9 cellular contexts compared by ENCODE assay signal in genomic region chr19:50794778-50795664, GRCh38. TPM values are rescaled to one million over a fixed set of nuclear protein-coding genes. Genes with fewer than 3 reads are reported as not detected.
DNase-seq lines count a peak whose midpoint lies in the region; ATAC-seq lines count a peak whose summit lies in the region.
"Had no signal": no experiment of that assay in that cellular context is flagged by ENCODE, and none has a peak within 500 bp of the region (broad histone marks: within the 10 kb centered on the region; RNA-seq: fewer than 3 reads in every experiment).

No MANE protein-coding gene starts in this region.

- H3K9me3 ChIP-seq in GM23248 (ENCODE audit: low read depth): no peaks in the 10 kb centered on the region
- H3K9me3 ChIP-seq in naive thymus-derived CD4-positive, alpha-beta T cell (ENCODE audit: control insufficient read depth in 2 of 3, low read length in 3 of 3): no peaks in the 10 kb centered on the region

- H3K9ac ChIP-seq in GM23248: no peak overlapping the region

- H3K9me2 ChIP-seq in GM23248 (ENCODE audit: insufficient read depth): no peaks in the 10 kb centered on the region

- H3K4me1 Mint-ChIP-seq in naive thymus-derived CD4-positive, alpha-beta T cell: peaks cover 0 to 13% (median under 1%) of the 10 kb centered on the region in 7 donors

- in situ Hi-C loops in GM23248 (cut with MboI): loop anchor here (25.0 kb wide), 1 partner anchor 433 kb away; the partner anchor contains the start of gene NAPSA

- H3K4me3 Mint-ChIP-seq in naive thymus-derived CD4-positive, alpha-beta T cell: no peak overlapping the region

- DNase-seq in DMS 273 (lab: John Stamatoyannopoulos, UW; ENCODE audit: unreplicated experiment): peak; percentile 88
- DNase-seq in GM23248: peak; percentile 34
- DNase-seq in RKO (ENCODE audit: low spot score): peak; percentile 32
- peak; percentile 58 for DNase-seq in glomerular visceral epithelial cell (ENCODE audit: extremely low spot score)
- DNase-seq in cerebellum (ENCODE audit: low spot score): no peak
- no peak for DNase-seq in NK-92 (lab: John Stamatoyannopoulos, UW; ENCODE audit: unreplicated experiment)
- no peak for DNase-seq in naive thymus-derived CD4-positive, alpha-beta T cell
- DNase-seq: kidney had no signal

- no peaks in the 10 kb centered on the region for H3K27me3 ChIP-seq in GM23248 (replicated peaks; ENCODE audit: insufficient read depth)
- H3K27me3 ChIP-seq in naive thymus-derived CD4-positive, alpha-beta T cell (ENCODE audit: control insufficient read depth in 2 of 2, insufficient read depth in 2 of 2, low read length in 2 of 2): no peaks in the 10 kb centered on the region

- no peak overlapping the region for H3K4me2 ChIP-seq in GM23248 (ENCODE audit: unreplicated experiment)

- H3K4me1 ChIP-seq in GM23248 (ENCODE audit: insufficient read depth): no peaks in the 10 kb centered on the region
- no peaks in the 10 kb centered on the region for H3K4me1 ChIP-seq in naive thymus-derived CD4-positive, alpha-beta T cell (ENCODE audit: control insufficient read depth in 2 of 2, insufficient read depth in 2 of 2, low read length in 2 of 2)

- H3K9me3 Mint-ChIP-seq in naive thymus-derived CD4-positive, alpha-beta T cell: no peaks in the 10 kb centered on the region

- CTCF ChIA-PET in naive thymus-derived CD4-positive, alpha-beta T cell (lab: Charles Lee): interaction anchor here (0.6 kb wide), 1 partner anchor 337 kb away, joined by 4 read pairs; no protein-coding TSS in a partner anchor

- POLR2A ChIA-PET in naive thymus-derived CD4-positive, alpha-beta T cell (lab: Charles Lee): interaction anchor here (0.9 kb wide), 1 partner anchor 9 kb away, joined by 3 read pairs; no protein-coding TSS in a partner anchor

- H3K36me3 ChIP-seq in GM23248 (ENCODE audit: low read depth): no peaks in the 10 kb centered on the region; the same call in 1 of the 2 replicates
- peaks cover 0 to 46% (median 0%) of the 10 kb centered on the region in 3 experiments for H3K36me3 ChIP-seq in naive thymus-derived CD4-positive, alpha-beta T cell (ENCODE audit: control insufficient read depth in 2 of 3, insufficient read depth in 3 of 3, low read length in 3 of 3)

- WGBS in GM23248 (ENCODE audit: low coverage in 1 of 2, low lambda C conversion rate in 2 of 2, missing lambda C conversion rate in 2 of 2), 2 experiments: 31 to 34% methylated on average over 17 to 20 of the region's 23 CpGs

- no peaks in the 10 kb centered on the region for H3F3A ChIP-seq in GM23248 (ENCODE audit: insufficient read depth)

- peaks cover 6% of the 10 kb centered on the region; the same call in 1 of the 2 replicates for H3K79me2 ChIP-seq in GM23248 (ENCODE audit: insufficient read depth)

- intact Hi-C loops in naive thymus-derived CD4-positive, alpha-beta T cell (cut with micrococcal nuclease): no loop called here

- no peaks in the 10 kb centered on the region for H4K20me1 ChIP-seq in GM23248 (ENCODE audit: insufficient read depth)

- H3K4me3 ChIP-seq in GM23248: no peak overlapping the region
- no peak overlapping the region for H3K4me3 ChIP-seq in naive thymus-derived CD4-positive, alpha-beta T cell (ENCODE audit: low read length)

- no peaks in the 10 kb centered on the region for H3K27me3 Mint-ChIP-seq in naive thymus-derived CD4-positive, alpha-beta T cell

- H3K36me3 Mint-ChIP-seq in naive thymus-derived CD4-positive, alpha-beta T cell: peaks cover 0 to 3% (median 0%) of the 10 kb centered on the region in 5 donors

- no peak for ATAC-seq in GM21737 (IDR thresholded peaks at IDR 0.05; ENCODE audit: unreplicated experiment)
- no peak for ATAC-seq in naive thymus-derived CD4-positive, alpha-beta T cell

- H2AFZ ChIP-seq in GM23248: no peak overlapping the region

- no peak overlapping the region for H3K27ac ChIP-seq in GM23248
- no peak overlapping the region for H3K27ac ChIP-seq in naive thymus-derived CD4-positive, alpha-beta T cell (ENCODE audit: low read depth, low read length)

- peak overlapping the region in 4 of 9 donors; percentile 36 to 69 (median 42) for H3K27ac Mint-ChIP-seq in naive thymus-derived CD4-positive, alpha-beta T cell

RNA-seq across cellular contexts. Expression of gene ACP4, which starts 4.8 kb away (rescaled TPM):
- total RNA-seq in GM23248 (2014; rRNA removed; shearing (Covaris generic)): not detected in 2 replicates
- polyA plus RNA-seq in GM23248 (2016; fragmentation: Nextera tagmentation; extraction: Ambion mirVana): not detected in 2 replicates
- total RNA-seq in cerebellum: not detected
- not detected for total RNA-seq in naive thymus-derived CD4-positive, alpha-beta T cell
- polyA plus RNA-seq in naive thymus-derived CD4-positive, alpha-beta T cell: not detected
- total RNA-seq: kidney had no signal

RNA-seq across cellular contexts. Expression of gene GPR32, which starts 24.8 kb away (rescaled TPM):
- total RNA-seq in GM23248 (2014; rRNA removed; shearing (Covaris generic)): not detected in 2 replicates
- polyA plus RNA-seq in GM23248 (2016; fragmentation: Nextera tagmentation; extraction: Ambion mirVana): not detected in 2 replicates
- not detected for total RNA-seq in cerebellum
- total RNA-seq in naive thymus-derived CD4-positive, alpha-beta T cell: not detected
- polyA plus RNA-seq in naive thymus-derived CD4-positive, alpha-beta T cell: not detected
- total RNA-seq: kidney had no signal

RNA-seq across cellular contexts. Expression of gene KLK1, which starts 28.6 kb away (rescaled TPM):
- total RNA-seq in GM23248 (2014; rRNA removed; shearing (Covaris generic)): not detected in 2 replicates
- polyA plus RNA-seq in GM23248 (2016; fragmentation: Nextera tagmentation; extraction: Ambion mirVana): not detected in 2 replicates
- not detected for total RNA-seq in cerebellum
- total RNA-seq in naive thymus-derived CD4-positive, alpha-beta T cell: 1 to 10 TPM in 1 of 5 experiments, not detected in 4; 1.3 TPM
- not detected for polyA plus RNA-seq in naive thymus-derived CD4-positive, alpha-beta T cell

RNA-seq across cellular contexts. Expression of gene KLK15, which starts 38.4 kb away (rescaled TPM):
- total RNA-seq in GM23248 (2014; rRNA removed; shearing (Covaris generic)): not detected in 2 replicates
- not detected in 2 replicates for polyA plus RNA-seq in GM23248 (2016; fragmentation: Nextera tagmentation; extraction: Ambion mirVana)
- not detected for total RNA-seq in cerebellum
- total RNA-seq in naive thymus-derived CD4-positive, alpha-beta T cell: not detected
- not detected for polyA plus RNA-seq in naive thymus-derived CD4-positive, alpha-beta T cell
- total RNA-seq: kidney had no signal

RNA-seq across cellular contexts. Expression of gene KLK3, which starts 59.7 kb away (rescaled TPM):
- total RNA-seq in GM23248 (2014; rRNA removed; shearing (Covaris generic)): not detected in 2 replicates
- polyA plus RNA-seq in GM23248 (2016; fragmentation: Nextera tagmentation; extraction: Ambion mirVana): not detected in 2 replicates
- not detected for total RNA-seq in cerebellum
- total RNA-seq in naive thymus-derived CD4-positive, alpha-beta T cell: not detected
- not detected for polyA plus RNA-seq in naive thymus-derived CD4-positive, alpha-beta T cell
- total RNA-seq: kidney had no signal

Comparison
In these comparisons a context has a peak if more than half of its experiments do, and no peak if none do; other contexts are left out.
1. DNase-seq: peak in DMS 273 (single experiment), GM23248 (single experiment), RKO (single experiment) and glomerular visceral epithelial cell (single experiment); none in cerebellum (single experiment), NK-92 (single experiment) and naive thymus-derived CD4-positive, alpha-beta T cell (0 of 9).